ENCODE assay signal across 8 cellular contexts in genomic region chr2:151238527-151239487, GRCh38. TPM values are rescaled to one million over a fixed set of nuclear protein-coding genes. Genes with fewer than 3 reads are reported as not detected.
A peak's percentile ranks its signal among the peaks of the same experiment; 100 is the strongest.
DNase-seq lines count a peak whose midpoint lies in the region; ATAC-seq, FAIRE-seq and TF ChIP-seq lines count a peak whose summit lies in the region.

No MANE protein-coding gene starts in this region.

- H3K4me1 ChIP-seq in MM.1S (ENCODE audit: low read length): no peaks in the 10 kb centered on the region
- no peaks in the 10 kb centered on the region for H3K4me1 ChIP-seq in GM12878 (ENCODE audit: control insufficient read depth, insufficient read depth, low read length)

- peak; percentile 85 for TF ChIP-seq CTCF in MM.1S (IDR thresholded peaks at IDR 0.05; ENCODE audit: low read length)
- peak; percentile 60 to 84 (median 75); a peak in 5 of 6 replicates for TF ChIP-seq CTCF in GM12878 (IDR thresholded peaks at IDR 0.05 in 2 of 3, conservative IDR thresholded peaks at IDR 0.05 in 1 of 3; ENCODE audit: control insufficient read depth in 2 of 3, extremely low read depth in 1 of 3, insufficient read depth in 1 of 3, low read depth in 3 of 3, low read length in 3 of 3)

- H3K9me3 ChIP-seq in MM.1S (replicated peaks; ENCODE audit: insufficient read depth, low read length) (no peaks in the 10 kb centered on the region), GM12878 (replicated peaks; ENCODE audit: control insufficient read depth, insufficient read depth, low read length) (no peaks in the 10 kb centered on the region)

- WGBS in GM12878 (ENCODE audit: insufficient coverage, insufficient replicate concordance, low lambda C conversion rate, missing lambda C conversion rate): 7% methylated on average over 6 of the region's 6 CpGs

- in situ Hi-C loops in GM12878 (cut with MboI): loop anchor here (5.0 kb wide), 1 partner anchor 1642 kb away; no protein-coding TSS in a partner anchor

- POLR2A ChIA-PET in GM12878 (lab: Charles Lee): no interaction called here

- no peaks in the 10 kb centered on the region for H4K20me1 ChIP-seq in MM.1S (ENCODE audit: insufficient read depth, low read length)
- H4K20me1 ChIP-seq in GM12878 (ENCODE audit: control insufficient read depth, insufficient read depth): no peaks in the 10 kb centered on the region

- H2AFZ ChIP-seq in MM.1S (ENCODE audit: low read length) (no peak overlapping the region), GM12878 (ENCODE audit: control insufficient read depth, low read depth, low read length) (no peak overlapping the region)

- ATAC-seq in GM12878: peak; percentile 86

- H3K79me2 ChIP-seq in MM.1S (ENCODE audit: low read length) (no peaks in the 10 kb centered on the region), GM12878 (ENCODE audit: control insufficient read depth, insufficient read depth, low read length) (no peaks in the 10 kb centered on the region)

- CTCF ChIA-PET in GM12878 (lab: Yijun Ruan, JAX): interaction anchor here (0.5 to 3.4 kb wide), 48 partner anchors 9 to 1678 kb away, joined by 3 to 48 read pairs (median 3); partner anchors contain the start of gene RBM43

- RAD21 ChIA-PET in GM12878 (lab: Charles Lee; ENCODE audit: unreplicated experiment): interaction anchor here (0.6 to 4.1 kb wide), 16 partner anchors 9 to 1652 kb away, joined by 3 to 32 read pairs (median 4); partner anchors contain the start of gene RBM43

- H3K36me3 ChIP-seq in MM.1S (replicated peaks; ENCODE audit: insufficient read depth, low read length): no peaks in the 10 kb centered on the region
- no peaks in the 10 kb centered on the region for H3K36me3 ChIP-seq in GM12878 (ENCODE audit: control insufficient read depth in 2 of 2, insufficient read depth in 2 of 2, low read length in 1 of 2)

- H3F3A ChIP-seq in MM.1S (ENCODE audit: insufficient read depth, low read length): no peaks in the 10 kb centered on the region

- TF ChIP-seq RAD21 in GM12878 (IDR thresholded peaks at IDR 0.05; ENCODE audit: insufficient read depth, low read depth, low read length): peak; percentile 86

- intact Hi-C loops in GM12878 (cut with micrococcal nuclease; ENCODE audit: unreplicated experiment): loop anchor here (1.0 to 10.0 kb wide), 3 partner anchors 187 to 1642 kb away; partner anchors contain the start of gene RND3

- H3K9me2 ChIP-seq in MM.1S (replicated peaks; ENCODE audit: insufficient read depth, low read length): no peaks in the 10 kb centered on the region

- peak; percentile 31 for DNase-seq in stimulated activated CD4-positive, alpha-beta T cell treated with anti-CD3 and anti-CD28 coated beads, Interleukin-15, amount 100 ng/mL, for 24 hours
- no peak for DNase-seq in stimulated activated CD4-positive, alpha-beta T cell treated with anti-CD3 and anti-CD28 coated beads, Interleukin-12 subunit alpha, Interleukin-12 subunit beta, amount 100 ng/mL, for 4 hours
- DNase-seq in HCEC 1CT (peak; percentile 85), MM.1S (peak; percentile 51), RPMI8226 (peak; percentile 49), GM12878 (ENCODE audit: low read depth, low spot score) (peak; percentile 8), inferior parietal cortex (ENCODE audit: extremely low spot score) (peak; percentile 89), smooth muscle cell of the brain vasculature (ENCODE audit: low read depth, low spot score) (peak; percentile 49)

- H3K9ac ChIP-seq in MM.1S (ENCODE audit: low read length) (no peak overlapping the region), GM12878 (ENCODE audit: control insufficient read depth, insufficient read depth, low read length) (no peak overlapping the region)

- BruUV-seq in GM12878 (replicated peaks; lab: Mats Ljungman, UMichigan): no TSS peak

- H3K27ac ChIP-seq in MM.1S (ENCODE audit: low read length) (no peak overlapping the region), GM12878 (ENCODE audit: control insufficient read depth, insufficient read depth) (no peak overlapping the region)

- H3K4me3 ChIP-seq in MM.1S (ENCODE audit: low read length) (no peak overlapping the region), GM12878 (no peak overlapping the region)

- H3K27me3 ChIP-seq in MM.1S (replicated peaks; ENCODE audit: insufficient read depth, low read length): no peaks in the 10 kb centered on the region
- no peaks in the 10 kb centered on the region; a peak in 1 of 4 replicates for H3K27me3 ChIP-seq in GM12878 (replicated peaks in 1 of 2; ENCODE audit: control insufficient read depth in 2 of 2, insufficient read depth in 2 of 2, low read length in 1 of 2)

- SMC1A ChIA-PET in GM12878 (lab: Charles Lee; ENCODE audit: uncharacterized antibody, unreplicated experiment): interaction anchor here (0.6 to 3.1 kb wide), 26 partner anchors 8 to 1666 kb away, joined by 3 to 13 read pairs (median 3); no protein-coding TSS in a partner anchor

- no peak for FAIRE-seq in GM12878 (lab: Jason Lieb, UNC)

- H3K4me2 ChIP-seq in MM.1S (ENCODE audit: low read depth, low read length) (no peak overlapping the region), GM12878 (ENCODE audit: control insufficient read depth, insufficient read depth) (no peak overlapping the region)

- no peak for TF ChIP-seq POLR2A in GM12878 (IDR thresholded peaks at IDR 0.05; ENCODE audit: low read depth, low read length)

- TF ChIP-seq EP300 in GM12878 (IDR thresholded peaks at IDR 0.05; ENCODE audit: borderline replicate concordance in 1 of 2, control insufficient read depth in 1 of 2, low read depth in 2 of 2, low read length in 2 of 2): no peak

TF ChIP-seq in GM12878, 131 proteins besides CTCF, POLR2A, EP300 and RAD21:
- TF ChIP-seq GABPA (IDR thresholded peaks at IDR 0.05; ENCODE audit: low read depth) (no peak), YY1 (IDR thresholded peaks at IDR 0.05; ENCODE audit: low read depth, low read length) (0 out of 2 replicates have a peak, but pooled peaks have one; percentile 25), SMC3 (IDR thresholded peaks at IDR 0.05; ENCODE audit: borderline replicate concordance, low read length) (peak; percentile 82; the same call in 1 of the 2 replicates), RUNX3 (IDR thresholded peaks at IDR 0.05; ENCODE audit: low read length) (0 out of 2 replicates have a peak, but pooled peaks have one; percentile 8), TBL1XR1 (IDR thresholded peaks at IDR 0.05; ENCODE audit: low read depth, low read length) (no peak)

RNA-seq across cellular contexts. Expression of gene RBM43, which starts 22.9 kb away (rescaled TPM):
- total RNA-seq in GM12878 (2013; cell fraction: nucleolus; rRNA removed): 7.7 and 8.1 TPM in 2 replicates
- total RNA-seq in GM12878 (2014; rRNA removed): 2.8 and 3.2 TPM in 2 replicates
- total RNA-seq in GM12878 (2014; rRNA removed; fragmentation: Illumina TruSeq; extraction: Trizol): 3.4 and 3.7 TPM in 2 replicates
- 2.7 and 3.6 TPM in 2 replicates for total RNA-seq in GM12878 (2021)
- 1.0 TPM for polyA plus RNA-seq in GM12878 (2011; ENCODE audit: low read depth)
- 5.3 and 10.1 TPM in 2 replicates for polyA plus RNA-seq in GM12878 (2011; rRNA removed)
- polyA plus RNA-seq in GM12878 (2011; cell fraction: cytosol; rRNA removed): 2.1 and 2.2 TPM in 2 replicates
- polyA plus RNA-seq in GM12878 (2011; cell fraction: nucleus; rRNA removed): 3.7 and 3.9 TPM in 2 replicates
- 3.0 and 3.1 TPM in 2 replicates for polyA plus RNA-seq in GM12878 (2012)
- polyA plus RNA-seq in GM12878 (2014; fragmentation: Illumina TruSeq; extraction: Trizol): 4.2 and 5.2 TPM in 2 replicates
- under 1 TPM; 0.86 to 0.93 TPM for polyA plus RNA-seq in GM12878 (2014; fragmentation: Nextera tagmentation; extraction: Ambion mirVana)
- 2.4 and 2.5 TPM in 2 replicates for polyA plus RNA-seq in GM12878 (2014; rRNA removed)
- 1 to 10 TPM in 1 of 2 experiments, under 1 TPM in 1; 0.96 to 1.1 TPM for polyA plus RNA-seq in GM12878 (2016; fragmentation: Nextera tagmentation; extraction: Ambion mirVana)
- polyA minus RNA-seq in GM12878 (2011; rRNA and poly(A)+ RNA removed): 4.2 and 5.5 TPM in 2 replicates
- polyA minus RNA-seq in GM12878 (2011; cell fraction: cytosol; rRNA and poly(A)+ RNA removed): 1.9 and 3.2 TPM in 2 replicates
- polyA minus RNA-seq in GM12878 (2011; cell fraction: nucleus; rRNA and poly(A)+ RNA removed): 5.6 and 6.1 TPM in 2 replicates

RNA-seq across cellular contexts. Expression of gene NMI, which starts 50.7 kb away (rescaled TPM):
- 34.7 and 36.2 TPM in 2 replicates for total RNA-seq in GM12878 (2013; cell fraction: nucleolus; rRNA removed)
- 43.5 and 52.9 TPM in 2 replicates for total RNA-seq in GM12878 (2014; rRNA removed)
- total RNA-seq in GM12878 (2014; rRNA removed; fragmentation: Illumina TruSeq; extraction: Trizol): 47.7 and 50.3 TPM in 2 replicates
- 45.1 and 45.9 TPM in 2 replicates for total RNA-seq in GM12878 (2021)
- polyA plus RNA-seq in GM12878 (2011; ENCODE audit: low read depth): 32.6 TPM
- polyA plus RNA-seq in GM12878 (2011; rRNA removed): 43.9 and 73.6 TPM in 2 replicates
- 16.7 and 20.1 TPM in 2 replicates for polyA plus RNA-seq in GM12878 (2011; cell fraction: cytosol; rRNA removed)
- 14.2 and 19.2 TPM in 2 replicates for polyA plus RNA-seq in GM12878 (2011; cell fraction: nucleus; rRNA removed)
- polyA plus RNA-seq in GM12878 (2012): 40.8 and 47.4 TPM in 2 replicates
- 66.4 and 85.1 TPM in 2 replicates for polyA plus RNA-seq in GM12878 (2014; fragmentation: Illumina TruSeq; extraction: Trizol)
- 10 to 100 TPM; 43.3 to 48.4 TPM for polyA plus RNA-seq in GM12878 (2014; fragmentation: Nextera tagmentation; extraction: Ambion mirVana)
- 44.9 and 60.6 TPM in 2 replicates for polyA plus RNA-seq in GM12878 (2014; rRNA removed)
- 100 to 1,000 TPM; 101 to 107 TPM for polyA plus RNA-seq in GM12878 (2016; fragmentation: Nextera tagmentation; extraction: Ambion mirVana)
- 10.1 and 13.2 TPM in 2 replicates for polyA minus RNA-seq in GM12878 (2011; rRNA and poly(A)+ RNA removed)
- polyA minus RNA-seq in GM12878 (2011; cell fraction: cytosol; rRNA and poly(A)+ RNA removed): 9.6 and 12.1 TPM in 2 replicates
- 12.1 and 18.6 TPM in 2 replicates for polyA minus RNA-seq in GM12878 (2011; cell fraction: nucleus; rRNA and poly(A)+ RNA removed)
